8 cellular contexts compared by ENCODE assay signal in the genomic region with DNA sequence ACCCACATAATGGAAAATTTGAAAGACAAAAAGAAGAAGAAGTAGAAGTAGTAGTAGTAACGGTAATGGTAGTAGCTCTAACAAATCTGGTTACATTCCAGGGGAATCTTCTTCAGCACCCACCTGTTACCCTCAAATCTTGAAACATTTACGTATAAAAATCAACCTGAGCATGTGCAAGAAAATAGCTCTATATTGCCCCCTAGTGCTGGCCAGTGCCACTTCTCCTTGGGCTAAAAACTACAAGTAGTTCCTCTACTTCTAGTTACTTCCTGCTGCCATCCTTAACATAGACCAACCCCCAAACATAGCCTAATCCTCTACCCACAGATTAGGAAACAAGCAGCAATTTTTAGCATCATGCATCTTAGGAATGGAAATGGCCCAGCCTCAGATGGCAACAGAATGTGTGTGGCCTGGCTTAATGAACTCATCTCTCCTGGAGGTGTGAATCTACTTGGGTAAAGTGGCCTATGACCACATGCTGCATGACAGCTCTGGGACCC. TPM values are rescaled to one million over a fixed set of nuclear protein-coding genes. Genes with fewer than 3 reads are reported as not detected.
DNase-seq lines count a peak whose midpoint lies in the region; ATAC-seq and TF ChIP-seq lines count a peak whose summit lies in the region.

No MANE protein-coding gene starts in this region.

- H3K9ac ChIP-seq in adipocyte (ENCODE audit: low read length), result no peak overlapping the region

- whole genome bisulfite sequencing in right cardiac atrium, result 19% methylated on average over 2 of the region's 2 CpGs

- peaks cover 33% of the 10 kb centered on the region for H3K4me1 ChIP-seq in adipocyte (ENCODE audit: control insufficient read depth, insufficient read depth, low read length)
- H3K4me1 ChIP-seq in right cardiac atrium (ENCODE audit: control insufficient read depth, insufficient read depth, low read length), result no peaks in the 10 kb centered on the region

- intact Hi-C loops in right cardiac atrium (cut with DNase I), result loop anchor here in 2 of 4 donors (10.0 kb wide), 2 partner anchors 484 to 494 kb away; no protein-coding TSS in a partner anchor

- peak; percentile 94 for TF ChIP-seq CTCF in AG10803 (conservative IDR thresholded peaks at IDR 0.05; ENCODE audit: low read length)

- H3K9me3 ChIP-seq in adipocyte (ENCODE audit: control insufficient read depth, low read length) (no peaks in the 10 kb centered on the region), right cardiac atrium (ENCODE audit: control insufficient read depth, low read length) (no peaks in the 10 kb centered on the region)

- no peak overlapping the region for H3K27ac ChIP-seq in right cardiac atrium (ENCODE audit: low read length)

- H3K27me3 ChIP-seq in adipocyte (replicated peaks; ENCODE audit: control insufficient read depth, insufficient read depth, low read length) (no peaks in the 10 kb centered on the region), right cardiac atrium (ENCODE audit: control insufficient read depth, insufficient read depth) (no peaks in the 10 kb centered on the region)

- peak overlapping the region; percentile 91 for H3K4me3 ChIP-seq in AG10803 (ENCODE audit: low read length)
- H3K4me3 ChIP-seq in adipocyte (ENCODE audit: low read length), result peak overlapping the region; percentile 86
- H3K4me3 ChIP-seq in right cardiac atrium (ENCODE audit: low read length), result no peak overlapping the region

- H3K36me3 ChIP-seq in adipocyte (ENCODE audit: control insufficient read depth, insufficient read depth, low read length, severe bottlenecking), result no peaks in the 10 kb centered on the region

- ATAC-seq in GM18498 (IDR thresholded peaks at IDR 0.05; ENCODE audit: unreplicated experiment) (peak; percentile 60), HG02981 (IDR thresholded peaks at IDR 0.05; ENCODE audit: unreplicated experiment) (peak; percentile 61), right cardiac atrium (peak; percentile 68 to 70), HG03571 (IDR thresholded peaks at IDR 0.05; ENCODE audit: unreplicated experiment) (no peak)

- DNase-seq in AG10803 (ENCODE audit: low read depth), result peak; percentile 92
- peak; percentile 41 for DNase-seq in NCI-H2196 (lab: John Stamatoyannopoulos, UW; ENCODE audit: unreplicated experiment)
- DNase-seq in adipocyte (ENCODE audit: low read depth), result peak; percentile 86
- peak; percentile 38 to 61 (median 55) for DNase-seq in right cardiac atrium
- DNase-seq in renal cortical epithelial cell (ENCODE audit: low read depth), result peak; percentile 91

RNA-seq across cellular contexts. Expression of gene PDGFC, which starts 3.1 kb away (rescaled TPM):
- total RNA-seq in right cardiac atrium (10 to 100 TPM; 13.6 to 17.9 (median 16.0) TPM), renal cortical epithelial cell (133 and 173 TPM in 2 replicates)
- polyA plus RNA-seq in right cardiac atrium, result 6.5 TPM

Comparison
In these comparisons a context has a peak if more than half of its experiments do, and no peak if none do; other contexts are left out.
1. DNase-seq: peak in every context shown above with its lines; median percentile 92 in AG10803; 91 in renal cortical epithelial cell; 86 in adipocyte; 55 in right cardiac atrium; 41 in NCI-H2196.